In the genomic region with DNA sequence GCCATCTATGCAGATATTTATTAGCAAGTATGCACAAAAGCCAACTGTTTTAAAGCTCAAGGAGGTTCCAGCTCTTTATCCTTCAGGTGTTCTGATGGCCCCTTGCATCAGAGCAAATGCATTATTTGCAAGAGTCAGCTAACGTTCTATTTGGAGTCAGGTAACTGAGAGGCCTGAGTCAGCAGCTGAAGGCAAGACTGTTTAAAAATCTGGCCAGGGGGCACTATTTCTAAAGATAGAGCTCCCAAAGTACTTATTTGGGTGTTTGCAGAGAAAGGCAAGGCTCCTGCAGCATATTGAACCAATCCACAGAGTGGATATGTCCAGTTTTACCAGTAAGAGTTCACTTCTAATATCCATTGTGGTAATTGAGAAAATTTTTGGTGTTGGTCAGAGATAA, we compare ENCODE assay signal across 31 cellular contexts.
"Had no signal": no experiment of that assay in that cellular context is flagged by ENCODE, and none has a peak within 500 bp of the region (broad histone marks: within the 10 kb centered on the region; RNA-seq: fewer than 3 reads in every experiment).

No MANE protein-coding gene starts in this region.

- H3K27ac ChIP-seq: ascending aorta, cardiac muscle cell, coronary artery, dorsolateral prefrontal cortex, gastroesophageal sphincter, left lung, lower lobe of right lung, pancreas, right atrium auricular region, stomach, thyroid gland, upper lobe of left lung, WERI-Rb-1 had no signal

- H3K4me2 ChIP-seq: smooth muscle cell had no signal

- H3K4me3 ChIP-seq: ascending aorta, cardiac muscle cell, coronary artery, dorsolateral prefrontal cortex, gastroesophageal sphincter, left lung, lower lobe of right lung, pancreas, right atrium auricular region, smooth muscle cell, stomach, thyroid gland, upper lobe of left lung had no signal

- ATAC-seq: gastroesophageal sphincter; left lung; lower lobe of right lung; pancreas; stimulated activated naive B cell treated with anti-CD40 and anti-IgM and Interleukin-4, amounts not matched to agents 10 μg/mL and 1 μg/mL and 100 μg/mL, for 72 hours; T-helper 17 cell had no signal

- H3K9me3 ChIP-seq: ascending aorta, gastroesophageal sphincter, left lung, lower lobe of right lung, pancreas, right atrium auricular region, stomach, thyroid gland, upper lobe of left lung had no signal

- H3K27me3 ChIP-seq: ascending aorta, cardiac muscle cell, dorsolateral prefrontal cortex, gastroesophageal sphincter, left lung, pancreas, right atrium auricular region, stomach, thyroid gland, upper lobe of left lung had no signal

- H3K36me3 ChIP-seq: ascending aorta, cardiac muscle cell, gastroesophageal sphincter, left lung, lower lobe of right lung, pancreas, right atrium auricular region, stomach, thyroid gland, upper lobe of left lung, WERI-Rb-1 had no signal

- H3K4me1 ChIP-seq: ascending aorta, gastroesophageal sphincter, left lung, lower lobe of right lung, pancreas, stomach, thyroid gland, upper lobe of left lung had no signal

- DNase-seq: activated CD4-positive, alpha-beta memory T cell treated with anti-CD3 and anti-CD28 coated beads, Interleukin-2, amount 10 ng/mL, durations not matched to agents 7 days and 5 days; activated CD4-positive, alpha-beta T cell treated with anti-CD3 and anti-CD28 coated beads for 1 hour; activated CD4-positive, alpha-beta T cell treated with anti-CD3 and anti-CD28 coated beads, Interleukin-2, amount 10 ng/mL, durations not matched to agents 7 days and 5 days; activated CD8-positive, alpha-beta memory T cell treated with anti-CD3 and anti-CD28 coated beads, Interleukin-2, amount 50 U/mL, for 48 hours; activated gamma-delta T cell; activated naive CD4-positive, alpha-beta T cell treated with anti-CD3 and anti-CD28 coated beads, Interleukin-2, amount 10 ng/mL, durations not matched to agents 7 days and 5 days; activated naive CD8-positive, alpha-beta T cell treated with anti-CD3 and anti-CD28 coated beads, Interleukin-2, amount 10 ng/mL, durations not matched to agents 7 days and 5 days; activated T-cell treated with anti-CD3 and anti-CD28 coated beads, Interleukin-2, amount 50 U/mL, for 24 hours; cerebellar nuclear complex; dorsolateral prefrontal cortex; effector memory CD4-positive, alpha-beta T cell; erythroblast; head of caudate nucleus; hippocampal formation; left lung; lower lobe of right lung; pancreas; stimulated activated CD4-positive, alpha-beta T cell treated with anti-CD3 and anti-CD28 coated beads, Interleukin-2, amount 100 ng/mL, for 24 hours; stimulated activated naive B cell treated with anti-CD40 and anti-IgM and Interleukin-4, amounts not matched to agents 10 μg/mL and 1 μg/mL and 100 μg/mL, for 72 hours; stomach; T-helper 17 cell; T1000; thyroid gland; upper lobe of left lung; WERI-Rb-1 had no signal
